In genomic region chr2:186980787-186981550, GRCh38 we compare ENCODE assay signal across 1 cellular context.
TF ChIP-seq lines count a peak whose summit lies in the region.

No MANE protein-coding gene starts in this region.

TF ChIP-seq in K562, 482 proteins besides CTCF, POLR2A, EP300 and RAD21 (continued from another document):
- TF ChIP-seq, protein P1, sequence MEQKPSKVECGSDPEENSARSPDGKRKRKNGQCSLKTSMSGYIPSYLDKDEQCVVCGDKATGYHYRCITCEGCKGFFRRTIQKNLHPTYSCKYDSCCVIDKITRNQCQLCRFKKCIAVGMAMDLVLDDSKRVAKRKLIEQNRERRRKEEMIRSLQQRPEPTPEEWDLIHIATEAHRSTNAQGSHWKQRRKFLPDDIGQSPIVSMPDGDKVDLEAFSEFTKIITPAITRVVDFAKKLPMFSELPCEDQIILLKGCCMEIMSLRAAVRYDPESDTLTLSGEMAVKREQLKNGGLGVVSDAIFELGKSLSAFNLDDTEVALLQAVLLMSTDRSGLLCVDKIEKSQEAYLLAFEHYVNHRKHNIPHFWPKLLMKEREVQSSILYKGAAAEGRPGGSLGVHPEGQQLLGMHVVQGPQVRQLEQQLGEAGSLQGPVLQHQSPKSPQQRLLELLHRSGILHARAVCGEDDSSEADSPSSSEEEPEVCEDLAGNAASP (IDR thresholded peaks at IDR 0.05) = no peak
- TF ChIP-seq E2F4 (CRISPR knock-in tag; IDR thresholded peaks at IDR 0.05; ENCODE audit: low read depth) = no peak
- no peak for TF ChIP-seq YY1 (IDR thresholded peaks at IDR 0.05; ENCODE audit: borderline replicate concordance in 1 of 3, control insufficient read depth in 1 of 3, extremely low read depth in 1 of 3, insufficient read depth in 3 of 3, insufficient read length in 1 of 3, insufficient replicate concordance in 2 of 3, low read depth in 1 of 3, low read length in 2 of 3)
- TF ChIP-seq ARNT (IDR thresholded peaks at IDR 0.05) = no peak
